9 cellular contexts compared by ENCODE assay signal in genomic region chr9:76691761-76692313, GRCh38.
DNase-seq lines count a peak whose midpoint lies in the region; ATAC-seq and TF ChIP-seq lines count a peak whose summit lies in the region.
"Had no signal": no experiment of that assay in that cellular context is flagged by ENCODE, and none has a peak within 500 bp of the region (broad histone marks: within the 10 kb centered on the region; RNA-seq: fewer than 3 reads in every experiment).

No MANE protein-coding gene starts in this region.

- H3K4me1 ChIP-seq in NT2/D1 (ENCODE audit: insufficient read depth, insufficient read length) = peaks cover 4% of the 10 kb centered on the region
- H3K4me1 ChIP-seq in esophagus muscularis mucosa = peaks cover 12 to 65% (median 55%) of the 10 kb centered on the region in 4 donors
- no peaks in the 10 kb centered on the region for H3K4me1 ChIP-seq in psoas muscle

- H3K36me3 ChIP-seq in NT2/D1 (ENCODE audit: insufficient read depth, insufficient read length, low read length) (no peaks in the 10 kb centered on the region), esophagus muscularis mucosa (peaks cover 0 to 6% (median 0%) of the 10 kb centered on the region in 4 donors), psoas muscle (ENCODE audit: insufficient read depth in 1 of 2, low read depth in 1 of 2) (no peaks in the 10 kb centered on the region)

- 33% methylated on average over 13 of the region's 13 CpGs for WGBS in esophagus muscularis mucosa
- 5 to 9% (median 5%) methylated on average over 13 of the region's 13 CpGs for WGBS in psoas muscle, 3 donors

- H3K9ac ChIP-seq in NT2/D1 (ENCODE audit: insufficient read length, low read depth) = no peak overlapping the region

- H3K4me3 ChIP-seq in NT2/D1 (ENCODE audit: insufficient read length, low read depth) (peak overlapping the region; percentile 6), esophagus muscularis mucosa (peak overlapping the region; percentile 29 to 51 (median 33)), psoas muscle (peak overlapping the region; percentile 12)

- DNase-seq in DMS 273 (lab: John Stamatoyannopoulos, UW; ENCODE audit: unreplicated experiment) (peak; percentile 15), DMS 273 treated with DMSO at 0.1 percent for 48 hours (lab: John Stamatoyannopoulos, UW) (no peak), NT2/D1 (ENCODE audit: low read depth, low spot score) (no peak), esophagus muscularis mucosa (ENCODE audit: extremely low spot score) (no peak), psoas muscle (no peak), AG08395 (ENCODE audit: low spot score) (no peak), EL (no peak)

- ATAC-seq in psoas muscle (no peak), GM21515 (IDR thresholded peaks at IDR 0.05; ENCODE audit: unreplicated experiment) (no peak)

- no peaks in the 10 kb centered on the region; the same call in 1 of the 2 replicates for H3K9me3 ChIP-seq in NT2/D1 (ENCODE audit: insufficient read depth, low read length)
- H3K9me3 ChIP-seq in esophagus muscularis mucosa = no peaks in the 10 kb centered on the region
- no peaks in the 10 kb centered on the region for H3K9me3 ChIP-seq in psoas muscle

- no peak for TF ChIP-seq CTCF in esophagus muscularis mucosa (IDR thresholded peaks at IDR 0.05)
- TF ChIP-seq CTCF in psoas muscle (IDR thresholded peaks at IDR 0.05) = no peak

- peak overlapping the region in 2 of 4 donors; percentile 10 to 13 for H3K27ac ChIP-seq in esophagus muscularis mucosa (replicated peaks in 1 of 4)
- H3K27ac ChIP-seq in psoas muscle = no peak overlapping the region
- H3K27ac ChIP-seq: 22Rv1 had no signal

- no peak for TF ChIP-seq EP300 in esophagus muscularis mucosa (IDR thresholded peaks at IDR 0.05)

- H3K27me3 ChIP-seq in NT2/D1 (ENCODE audit: insufficient read depth, insufficient read length) (no peaks in the 10 kb centered on the region), esophagus muscularis mucosa (no peaks in the 10 kb centered on the region), psoas muscle (ENCODE audit: insufficient read depth in 3 of 3, low read length in 2 of 3) (peaks cover 0 to 4% (median 0%) of the 10 kb centered on the region in 3 donors)

- TF ChIP-seq POLR2A in esophagus muscularis mucosa (IDR thresholded peaks at IDR 0.05; ENCODE audit: low read depth) = no peak

- intact Hi-C loops in esophagus muscularis mucosa (cut with DNase I) = no loop called here
- intact Hi-C loops in psoas muscle (cut with DNase I) = no loop called here
